Comparison of ENCODE assay signal across 26 cellular contexts in genomic region chr5:156218364-156219158, GRCh38.
"Had no signal": no experiment of that assay in that cellular context is flagged by ENCODE, and none has a peak within 500 bp of the region (broad histone marks: within the 10 kb centered on the region; RNA-seq: fewer than 3 reads in every experiment).

No MANE protein-coding gene starts in this region.

- H3K9ac ChIP-seq: neural progenitor cell, parathyroid adenoma had no signal

- DNase-seq: colonic mucosa; effector CD8-positive, alpha-beta T cell; endodermal cell; foreskin fibroblast; heart left ventricle; islet precursor cell; kidney glomerular epithelial cell; mesendoderm; midbrain; naive thymus-derived CD4-positive, alpha-beta T cell; small intestine; stimulated activated CD4-positive, alpha-beta T cell treated with anti-CD3 and anti-CD28 coated beads, Interleukin-15, amount 100 ng/mL, for 24 hours; stimulated activated CD4-positive, alpha-beta T cell treated with anti-CD3 and anti-CD28 coated beads, Interleukin-4, amount 100 ng/mL, for 1 hour; stimulated activated CD8-positive, alpha-beta memory T cell treated with anti-CD3 and anti-CD28 coated beads, Interleukin-4, amount 100 ng/mL, for 48 hours; stimulated activated naive CD4-positive, alpha-beta T cell treated with Interleukin-2 at 50 U/mL for 16 hours; stomach; thyroid gland; trophoblast cell had no signal

- H3K4me2 ChIP-seq: hepatocyte, neural progenitor cell had no signal

- ATAC-seq: esophagus mucosa; gastroesophageal sphincter; naive thymus-derived CD4-positive, alpha-beta T cell had no signal

- H3K79me2 ChIP-seq: hepatocyte, parathyroid adenoma had no signal

- H3K4me3 ChIP-seq: colonic mucosa, gastroesophageal sphincter, heart left ventricle, hepatocyte, neural progenitor cell, right atrium auricular region, stomach, thyroid gland, vagina had no signal

- H3K36me3 ChIP-seq: colonic mucosa, gastroesophageal sphincter, heart left ventricle, neural progenitor cell, right atrium auricular region, stomach, thyroid gland, vagina had no signal

- H2AFZ ChIP-seq: hepatocyte, neural progenitor cell, parathyroid adenoma had no signal

- FAIRE-seq: small intestine had no signal

- H3K9me3 ChIP-seq: colonic mucosa, right atrium auricular region, thyroid gland, vagina had no signal

- H3K27me3 ChIP-seq: colonic mucosa, gastroesophageal sphincter, heart left ventricle, hepatocyte, neural progenitor cell, right atrium auricular region, stomach, thyroid gland, vagina had no signal

- H3K4me1 ChIP-seq: colonic mucosa, gastroesophageal sphincter, neural progenitor cell, parathyroid adenoma, right atrium auricular region, stomach, thyroid gland, vagina had no signal

- H3K27ac ChIP-seq: colonic mucosa, epithelial cell of prostate, gastroesophageal sphincter, hepatocyte, neural progenitor cell, parathyroid adenoma, stomach, thyroid gland, vagina had no signal
